25 cellular contexts compared by ENCODE assay signal in the genomic region with DNA sequence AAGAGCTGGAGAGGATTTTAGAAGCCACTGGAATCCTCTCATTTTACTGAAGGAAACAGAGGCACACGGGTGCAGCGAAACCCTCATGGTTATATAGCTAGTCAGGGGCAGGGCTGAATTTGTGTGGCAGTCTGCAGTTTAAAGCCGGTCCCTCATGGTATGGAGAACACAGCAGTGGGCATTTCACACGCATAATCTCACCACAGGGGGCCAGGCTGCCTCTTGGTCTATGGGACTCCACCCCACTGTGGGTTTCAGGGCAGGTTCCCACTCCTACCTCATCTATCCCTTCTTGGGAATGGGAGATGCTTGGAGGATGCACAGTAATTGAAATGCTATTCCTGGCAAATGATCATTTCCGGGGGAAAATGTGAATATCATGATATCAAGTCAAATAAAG.
"Had no signal": no experiment of that assay in that cellular context is flagged by ENCODE, and none has a peak within 500 bp of the region (broad histone marks: within the 10 kb centered on the region; RNA-seq: fewer than 3 reads in every experiment).

No MANE protein-coding gene starts in this region.

- H3K9me3 ChIP-seq: ascending aorta, body of pancreas, Peyer's patch, SJCRH30, SK-N-SH had no signal

- H3K4me1 Mint-ChIP-seq: activated naive CD4-positive, alpha-beta T cell treated with anti-CD3 and anti-CD28 coated beads, Interleukin-2, amount 50 U/mL, for 24 hours; central memory CD8-positive, alpha-beta T cell had no signal

- ATAC-seq: activated CD8-positive, alpha-beta T cell treated with anti-CD3 and anti-CD28 coated beads, Interleukin-2, amount 10 ng/mL, durations not matched to agents 7 days and 5 days; body of pancreas had no signal

- H3K27ac ChIP-seq: ascending aorta, body of pancreas, Peyer's patch, RWPE1, SJCRH30, WERI-Rb-1 had no signal

- H3K4me1 ChIP-seq: ascending aorta, Peyer's patch, SJCRH30 had no signal

- H3K9ac ChIP-seq: SK-N-SH had no signal

- H3K9me3 Mint-ChIP-seq: activated naive CD4-positive, alpha-beta T cell treated with anti-CD3 and anti-CD28 coated beads, Interleukin-2, amount 50 U/mL, for 24 hours; activated T-cell treated with anti-CD3 and anti-CD28 coated beads, Interleukin-2, amount 50 U/mL, for 24 hours; activated T-helper 1 cell treated with anti-CD3 and anti-CD28 coated beads, Interleukin-12 subunit alpha, Interleukin-12 subunit beta, Interleukin-2, Interleukin-4 antibody, amounts not matched to agents 30 ng/mL and 10 ng/mL and 1 ng/mL, durations not matched to agents 14 hours and 24 hours and 36 hours; central memory CD8-positive, alpha-beta T cell had no signal

- H3K4me3 Mint-ChIP-seq: activated CD8-positive, alpha-beta T cell treated with anti-CD3 and anti-CD28 coated beads, Interleukin-2, amount 10 ng/mL, durations not matched to agents 7 days and 5 days; activated naive CD4-positive, alpha-beta T cell treated with anti-CD3 and anti-CD28 coated beads, Interleukin-2, amount 50 U/mL, for 24 hours; activated T-cell treated with anti-CD3 and anti-CD28 coated beads, Interleukin-2, amount 50 U/mL, for 24 hours; activated T-helper 1 cell treated with anti-CD3 and anti-CD28 coated beads, Interleukin-12 subunit alpha, Interleukin-12 subunit beta, Interleukin-2, Interleukin-4 antibody, amounts not matched to agents 30 ng/mL and 10 ng/mL and 1 ng/mL, durations not matched to agents 14 hours and 24 hours and 36 hours; central memory CD8-positive, alpha-beta T cell had no signal

- H3K36me3 ChIP-seq: ascending aorta, Peyer's patch, SJCRH30, WERI-Rb-1 had no signal

- H3K4me2 ChIP-seq: SK-N-SH had no signal

- H3K27me3 ChIP-seq: ascending aorta, body of pancreas, Peyer's patch, SJCRH30 had no signal

- H3K4me3 ChIP-seq: ascending aorta, body of pancreas, Peyer's patch, SJCRH30 had no signal

- H3K27ac Mint-ChIP-seq: activated CD8-positive, alpha-beta T cell treated with anti-CD3 and anti-CD28 coated beads, Interleukin-2, amount 10 ng/mL, durations not matched to agents 7 days and 5 days; activated naive CD4-positive, alpha-beta T cell treated with anti-CD3 and anti-CD28 coated beads, Interleukin-2, amount 50 U/mL, for 24 hours; activated T-cell treated with anti-CD3 and anti-CD28 coated beads, Interleukin-2, amount 50 U/mL, for 24 hours; activated T-helper 1 cell treated with anti-CD3 and anti-CD28 coated beads, Interleukin-12 subunit alpha, Interleukin-12 subunit beta, Interleukin-2, Interleukin-4 antibody, amounts not matched to agents 30 ng/mL and 10 ng/mL and 1 ng/mL, durations not matched to agents 14 hours and 24 hours and 36 hours had no signal

- H3K36me3 Mint-ChIP-seq: activated naive CD4-positive, alpha-beta T cell treated with anti-CD3 and anti-CD28 coated beads, Interleukin-2, amount 50 U/mL, for 24 hours had no signal

- DNase-seq: activated CD4-positive, alpha-beta T cell treated with anti-CD3 and anti-CD28 coated beads for 48 hours; activated CD4-positive, alpha-beta T cell treated with anti-CD3 and anti-CD28 coated beads, Interleukin-2, amount 50 U/mL, for 4 hours; activated CD4-positive, CD25-positive, alpha-beta regulatory T cell treated with anti-CD3 and anti-CD28 coated beads, Interleukin-2, amount 50 U/mL, for 72 hours; activated CD8-positive, alpha-beta T cell treated with anti-CD3 and anti-CD28 coated beads, Interleukin-2, amount 10 ng/mL, durations not matched to agents 7 days and 5 days; activated effector memory CD4-positive, alpha-beta T cell treated with Interleukin-2 at 50 U/mL for 16 hours; activated naive CD4-positive, alpha-beta T cell; activated T-cell treated with anti-CD3 and anti-CD28 coated beads, Interleukin-2, amount 50 U/mL, for 24 hours; body of pancreas; KG1; NCI-H1048; NCI-H146; NCI-H187 treated with DMSO at 0.1 percent for 48 hours; NCI-H226; NCI-H69; Peyer's patch; Right ventricle myocardium superior; SJCRH30; SK-N-SH; T-helper 1 cell; WERI-Rb-1 had no signal
